In the genomic region with DNA sequence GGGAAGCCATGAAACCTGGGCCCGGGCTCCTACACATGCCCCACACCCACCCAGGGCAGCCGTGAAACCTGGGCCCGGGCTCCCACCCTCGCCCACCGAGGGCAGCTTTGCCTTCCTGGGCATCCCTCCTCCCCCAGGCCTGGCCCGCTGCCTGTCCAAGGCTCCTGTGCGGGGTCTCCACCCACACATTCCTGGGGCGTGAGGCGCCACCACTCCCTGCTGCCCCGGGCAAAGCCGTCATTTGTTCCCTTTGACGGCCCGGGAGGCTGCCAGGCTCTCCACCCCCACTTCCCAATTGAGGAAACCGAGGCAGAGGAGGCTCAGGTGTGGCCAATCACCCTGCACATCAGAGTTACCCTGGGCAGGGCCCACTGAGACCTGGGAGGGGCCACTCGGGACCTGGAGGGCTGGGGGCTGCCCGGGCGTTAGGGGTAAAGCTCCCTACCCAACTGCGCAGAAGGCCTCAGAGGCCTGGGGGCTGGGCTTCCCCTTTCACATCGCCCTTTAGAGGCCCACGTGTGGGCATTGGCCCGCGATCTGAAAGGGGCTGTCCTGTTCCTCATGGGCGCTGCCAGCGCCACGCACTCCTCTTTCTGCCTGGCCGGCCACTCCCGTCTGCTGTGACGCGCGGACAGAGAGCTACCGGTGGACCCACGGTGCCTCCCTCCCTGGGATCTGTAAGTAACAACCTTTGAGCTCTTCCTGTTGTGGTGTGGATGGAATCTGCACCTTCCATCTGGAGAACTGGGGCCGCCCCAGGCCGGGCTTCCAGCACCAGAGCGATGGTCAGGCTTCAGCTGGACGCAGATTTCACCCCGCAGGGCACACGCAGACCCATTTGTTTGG, we compare ENCODE assay signal across 15 cellular contexts. TPM values are rescaled to one million over a fixed set of nuclear protein-coding genes. Genes with fewer than 3 reads are reported as not detected.
DNase-seq lines count a peak whose midpoint lies in the region; ATAC-seq and TF ChIP-seq lines count a peak whose summit lies in the region.
"Had no signal": no experiment of that assay in that cellular context is flagged by ENCODE, and none has a peak within 500 bp of the region (broad histone marks: within the 10 kb centered on the region; RNA-seq: fewer than 3 reads in every experiment).

TSS of gene MSLN (plus strand) at position 237 of the 846 bp plus-strand sequence. CDS start 1,947 bp downstream, outside the sequence.

- H3K9me3 ChIP-seq in upper lobe of left lung: no peaks in the 10 kb centered on the region
- H3K9me3 ChIP-seq: testis had no signal

- CTCF ChIA-PET in WTC11 (lab: Charles Lee): interaction anchor here (0.7 to 2.2 kb wide), 9 partner anchors 9 to 297 kb away, joined by 3 to 11 read pairs (median 4); partner anchors contain the start of genes CHTF18, CIAO3 and RPUSD1

- H3K4me3 ChIP-seq in upper lobe of left lung: peak within 1 kb of the TSS in 2 of 4 donors; percentile 32 to 36
- H3K4me3 ChIP-seq: SK-N-MC, testis had no signal

- no peak for ATAC-seq in WTC11
- peak; percentile 36 to 66 for ATAC-seq in upper lobe of left lung (ENCODE audit: low FRiP score in 2 of 2)
- ATAC-seq in left lobe of liver: no peak
- ATAC-seq: activated naive CD8-positive, alpha-beta T cell treated with anti-CD3 and anti-CD28 coated beads, Interleukin-2, amount 50 U/mL, for 24 hours had no signal

- H3K4me1 Mint-ChIP-seq in activated naive CD4-positive, alpha-beta T cell treated with anti-CD3 and anti-CD28 coated beads, Interleukin-2, amount 50 U/mL, for 24 hours: no peaks in the 10 kb centered on the region
- H3K4me1 Mint-ChIP-seq in WTC11: no peaks in the 10 kb centered on the region
- H3K4me1 Mint-ChIP-seq: activated naive CD8-positive, alpha-beta T cell treated with anti-CD3 and anti-CD28 coated beads, Interleukin-2, amount 50 U/mL, for 24 hours had no signal

- H3K27me3 ChIP-seq in upper lobe of left lung: no peaks in the 10 kb centered on the region
- H3K27me3 ChIP-seq: dorsolateral prefrontal cortex, testis had no signal

- peak within 1 kb of the TSS; percentile 23 for H3K27ac Mint-ChIP-seq in activated naive CD4-positive, alpha-beta T cell treated with anti-CD3 and anti-CD28 coated beads, Interleukin-2, amount 50 U/mL, for 24 hours
- peak within 1 kb of the TSS; percentile 60; the same call in 1 of the 2 replicates for H3K27ac Mint-ChIP-seq in WTC11
- H3K27ac Mint-ChIP-seq: activated naive CD8-positive, alpha-beta T cell treated with anti-CD3 and anti-CD28 coated beads, Interleukin-2, amount 50 U/mL, for 24 hours had no signal

- no peaks in the 10 kb centered on the region for H3K36me3 ChIP-seq in upper lobe of left lung

- TF ChIP-seq EP300 in upper lobe of left lung (IDR thresholded peaks at IDR 0.05): no peak

- H3K9me3 Mint-ChIP-seq in activated naive CD4-positive, alpha-beta T cell treated with anti-CD3 and anti-CD28 coated beads, Interleukin-2, amount 50 U/mL, for 24 hours: no peaks in the 10 kb centered on the region
- H3K9me3 Mint-ChIP-seq in WTC11: peaks cover 5% of the 10 kb centered on the region
- H3K9me3 Mint-ChIP-seq: activated naive CD8-positive, alpha-beta T cell treated with anti-CD3 and anti-CD28 coated beads, Interleukin-2, amount 50 U/mL, for 24 hours had no signal

- H3K4me3 Mint-ChIP-seq in activated naive CD4-positive, alpha-beta T cell treated with anti-CD3 and anti-CD28 coated beads, Interleukin-2, amount 50 U/mL, for 24 hours: no peak within 1 kb of the TSS
- H3K4me3 Mint-ChIP-seq in WTC11: no peak within 1 kb of the TSS
- H3K4me3 Mint-ChIP-seq: activated naive CD8-positive, alpha-beta T cell treated with anti-CD3 and anti-CD28 coated beads, Interleukin-2, amount 50 U/mL, for 24 hours had no signal

- H3K27me3 Mint-ChIP-seq in activated naive CD4-positive, alpha-beta T cell treated with anti-CD3 and anti-CD28 coated beads, Interleukin-2, amount 50 U/mL, for 24 hours: no peaks in the 10 kb centered on the region
- peaks cover 6% of the 10 kb centered on the region; the same call in 1 of the 2 replicates for H3K27me3 Mint-ChIP-seq in WTC11 (ENCODE audit: low read depth)

- H3K36me3 Mint-ChIP-seq in activated naive CD4-positive, alpha-beta T cell treated with anti-CD3 and anti-CD28 coated beads, Interleukin-2, amount 50 U/mL, for 24 hours: no peaks in the 10 kb centered on the region
- H3K36me3 Mint-ChIP-seq in WTC11: no peaks in the 10 kb centered on the region; the same call in 1 of the 2 replicates

- H3K27ac ChIP-seq in upper lobe of left lung: peak within 1 kb of the TSS; percentile 71 to 79 (median 76)
- H3K27ac ChIP-seq: dorsolateral prefrontal cortex, SK-N-MC, testis had no signal

- 50 to 77% methylated on average over 19 to 30 of the region's 38 CpGs for WGBS in upper lobe of left lung, 2 donors

- DNase-seq in activated naive CD4-positive, alpha-beta T cell treated with anti-CD3 and anti-CD28 coated beads, Interleukin-2, amount 50 U/mL, for 16 hours: no peak
- DNase-seq in WTC11 (ENCODE audit: low spot score): no peak
- peak; percentile 29 for DNase-seq in kidney glomerular epithelial cell (lab: John Stamatoyannopoulos, UW)
- DNase-seq in upper lobe of left lung: peak; percentile 40 to 85
- DNase-seq in left lobe of liver (ENCODE audit: low spot score): no peak
- no peak for DNase-seq in NCI-H1417 (lab: John Stamatoyannopoulos, UW)
- DNase-seq in HuH-7 (ENCODE audit: low spot score): no peak
- DNase-seq: activated CD4-positive, CD25-positive, alpha-beta regulatory T cell; activated CD8-positive, alpha-beta memory T cell treated with anti-CD3 and anti-CD28 coated beads, Interleukin-2, amount 50 U/mL, for 4 hours; activated naive CD8-positive, alpha-beta T cell treated with anti-CD3 and anti-CD28 coated beads, Interleukin-2, amount 50 U/mL, for 24 hours; dorsolateral prefrontal cortex; NCI-H69; testis had no signal

- TF ChIP-seq CTCF in WTC11 (IDR thresholded peaks at IDR 0.05): no peak
- no peak for TF ChIP-seq CTCF in upper lobe of left lung (IDR thresholded peaks at IDR 0.05)

- TF ChIP-seq POLR2A in upper lobe of left lung (IDR thresholded peaks at IDR 0.05): no peak

- H3K4me1 ChIP-seq in upper lobe of left lung: peaks cover 0 to 15% (median 11%) of the 10 kb centered on the region in 4 donors
- H3K4me1 ChIP-seq: testis had no signal

- POLR2A ChIA-PET in WTC11 (lab: Charles Lee): interaction anchor here (0.7 kb wide), 1 partner anchor 20 kb away, joined by 3 read pairs; the partner anchor contains the start of gene CIAO3

TF ChIP-seq in WTC11, 78 proteins besides CTCF, POLR2A, EP300 and RAD21:
- TF ChIP-seq ZSCAN18 (CRISPR knock-in tag; IDR thresholded peaks at IDR 0.05): no peak

RNA-seq across cellular contexts. Expression of gene MSLN, which starts in this region (rescaled TPM):
- total RNA-seq in WTC11 (2021): 0.20 to 0.55 TPM (median 0.46 TPM) in 3 replicates
- total RNA-seq in upper lobe of left lung: 100 to 1,000 TPM in 4 of 6 donors, 10 to 100 TPM in 2; 47.8 to 275 (median 121) TPM
- total RNA-seq in left lobe of liver: 0.08 TPM

Comparison
In these comparisons a context has a peak if more than half of its experiments do, and no peak if none do; other contexts are left out.
1. RNA of gene MSLN (total RNA-seq): 47.8 to 275 TPM in upper lobe of left lung; 0.20 to 0.55 TPM in WTC11 and 0.08 TPM in left lobe of liver (single experiment); every median in the first group is over 10 times any median in the second.
2. DNase-seq: peak in kidney glomerular epithelial cell (single experiment) and upper lobe of left lung (2 of 2); none in activated naive CD4-positive, alpha-beta T cell treated with anti-CD3 and anti-CD28 coated beads, Interleukin-2, amount 50 U/mL, for 16 hours (single experiment), WTC11 (single experiment), left lobe of liver (single experiment), NCI-H1417 (0 of 3) and HuH-7 (single experiment).
3. ATAC-seq: peak in upper lobe of left lung (2 of 2); none in WTC11 (single experiment) and left lobe of liver (single experiment).